Comparison of ENCODE assay signal across 8 cellular contexts in genomic region chr7:1503390-1503789, GRCh38. TPM values are rescaled to one million over a fixed set of nuclear protein-coding genes. Genes with fewer than 3 reads are reported as not detected.
DNase-seq lines count a peak whose midpoint lies in the region; ATAC-seq, FAIRE-seq and TF ChIP-seq lines count a peak whose summit lies in the region.

No MANE protein-coding gene starts in this region.

- H3K36me3 ChIP-seq in SK-N-SH (replicated peaks in 1 of 2; ENCODE audit: control insufficient read depth in 1 of 2, insufficient read depth in 2 of 2, low read length in 1 of 2): peaks cover 18 to 36% of the 10 kb centered on the region in 2 experiments
- peaks cover 7 to 12% of the 10 kb centered on the region in 2 experiments for H3K36me3 ChIP-seq in keratinocyte (ENCODE audit: control insufficient read depth in 2 of 2, extremely low read depth in 1 of 2, insufficient read depth in 2 of 2, low read length in 2 of 2)
- peaks cover 35% of the 10 kb centered on the region for H3K36me3 ChIP-seq in suprapubic skin

- peak overlapping the region; percentile 100 for H3K4me2 ChIP-seq in SK-N-SH
- H3K4me2 ChIP-seq in keratinocyte (ENCODE audit: control insufficient read depth, extremely low read depth, insufficient read depth, low read depth, low read length): peak overlapping the region; percentile 97

- H3F3A ChIP-seq in SK-N-SH (replicated peaks; ENCODE audit: insufficient read depth): peaks cover 11% of the 10 kb centered on the region

- H3K9me1 ChIP-seq in keratinocyte (ENCODE audit: control insufficient read depth, extremely low read depth, insufficient read depth, low read length): no peaks in the 10 kb centered on the region

- peak overlapping the region in 1 of 2 experiments; percentile 50; a peak in 1 of 4 replicates for H3K27ac ChIP-seq in SK-N-SH (ENCODE audit: low read depth in 2 of 2, low read length in 1 of 2)
- peak overlapping the region; percentile 31 for H3K27ac ChIP-seq in keratinocyte (ENCODE audit: control insufficient read depth, insufficient read depth, low read length)
- no peak overlapping the region for H3K27ac ChIP-seq in suprapubic skin

- TF ChIP-seq EP300 in SK-N-SH (IDR thresholded peaks at IDR 0.05; ENCODE audit: borderline replicate concordance in 1 of 2, low read depth in 1 of 2, low read length in 1 of 2) (no peak), suprapubic skin (IDR thresholded peaks at IDR 0.05) (no peak)

- H3K9ac ChIP-seq in SK-N-SH (peak overlapping the region; percentile 95), keratinocyte (ENCODE audit: control insufficient read depth, extremely low read depth, insufficient read depth, low read length) (peak overlapping the region; percentile 79)

- no peak for TF ChIP-seq POLR2A in suprapubic skin (IDR thresholded peaks at IDR 0.05)

- peak overlapping the region; percentile 34 for H3K27ac Mint-ChIP-seq in activated naive CD8-positive, alpha-beta T cell treated with anti-CD3 and anti-CD28 coated beads for 36 hours

- H3K36me3 Mint-ChIP-seq in activated naive CD8-positive, alpha-beta T cell treated with anti-CD3 and anti-CD28 coated beads for 36 hours: peaks cover 10% of the 10 kb centered on the region

- H2AFZ ChIP-seq in SK-N-SH (ENCODE audit: low read depth) (no peak overlapping the region), keratinocyte (ENCODE audit: control insufficient read depth, low read length) (no peak overlapping the region)

- POLR2A ChIA-PET in SK-N-SH (lab: Yijun Ruan, JAX): no interaction called here

- CTCF ChIA-PET in SK-N-SH (lab: Yijun Ruan, JAX): interaction anchor here (0.6 to 4.3 kb wide), 9 partner anchors 10 to 78 kb away, joined by 3 to 31 read pairs (median 4); no protein-coding TSS in a partner anchor

- TF ChIP-seq CTCF in SK-N-SH (IDR thresholded peaks at IDR 0.05) (no peak), keratinocyte (optimal IDR thresholded peaks at IDR 0.05 in 1 of 3, IDR thresholded peaks at IDR 0.05 in 1 of 3, conservative IDR thresholded peaks at IDR 0.05 in 1 of 3; ENCODE audit: extremely low read depth in 1 of 3, insufficient read depth in 2 of 3, low read length in 3 of 3) (no peak), suprapubic skin (IDR thresholded peaks at IDR 0.05) (no peak)

- no peaks in the 10 kb centered on the region for H3K9me2 ChIP-seq in SK-N-SH

- dilution Hi-C loops in keratinocyte (cut with MboI; ENCODE audit: extremely low pct_ligation_motif_present, low sequenced_read_pairs): no loop called here

- H3K4me1 Mint-ChIP-seq in activated naive CD8-positive, alpha-beta T cell treated with anti-CD3 and anti-CD28 coated beads for 36 hours: peaks cover 27% of the 10 kb centered on the region

- peak overlapping the region; percentile 85 for H3K4me3 Mint-ChIP-seq in activated naive CD8-positive, alpha-beta T cell treated with anti-CD3 and anti-CD28 coated beads for 36 hours

- no peak for ATAC-seq in SK-N-SH treated with all-trans-retinoic acid at 6 μM for 48 hours

- 9% methylated on average over 24 of the region's 24 CpGs for WGBS in SK-N-SH (ENCODE audit: low lambda C conversion rate)
- 47% methylated on average over 21 of the region's 24 CpGs for WGBS in suprapubic skin

- no peak for DNase-seq in SK-N-SH
- no peak for DNase-seq in activated naive CD8-positive, alpha-beta T cell treated with anti-CD3 and anti-CD28 coated beads for 36 hours
- DNase-seq in keratinocyte (ENCODE audit: low read depth, low spot score): no peak
- DNase-seq in suprapubic skin (ENCODE audit: low spot score in 2 of 2): no peak
- DNase-seq in NCI-H526 treated with DMSO at 0.1 percent for 48 hours (lab: John Stamatoyannopoulos, UW): no peak
- DNase-seq in SK-N-DZ (ENCODE audit: low spot score): no peak
- DNase-seq in RCC 7860 (ENCODE audit: low spot score): no peak

- H3K4me3 ChIP-seq in SK-N-SH (ENCODE audit: low read depth in 2 of 2, low read length in 1 of 2) (peak overlapping the region; percentile 87 to 96), keratinocyte (ENCODE audit: control insufficient read depth in 2 of 3, extremely low read depth in 1 of 3, insufficient read depth in 2 of 3, low read depth in 1 of 3, low read length in 3 of 3) (peak overlapping the region; percentile 83 to 99 (median 84)), suprapubic skin (peak overlapping the region; percentile 90)

- FAIRE-seq in keratinocyte (lab: Jason Lieb, UNC) (no peak), RCC 7860 (lab: Jason Lieb, UNC) (no peak)

- H3K27me3 ChIP-seq in SK-N-SH (ENCODE audit: insufficient read depth): no peaks in the 10 kb centered on the region
- no peaks in the 10 kb centered on the region for H3K27me3 ChIP-seq in keratinocyte (ENCODE audit: control insufficient read depth, extremely low read depth, insufficient read depth, low read length)
- H3K27me3 ChIP-seq in suprapubic skin: no peaks in the 10 kb centered on the region

- H3K79me2 ChIP-seq in SK-N-SH (ENCODE audit: insufficient read depth): peaks cover 42% of the 10 kb centered on the region
- H3K79me2 ChIP-seq in keratinocyte (ENCODE audit: control insufficient read depth, insufficient read depth, low read length): peaks cover 34% of the 10 kb centered on the region

- H3K9me3 Mint-ChIP-seq in activated naive CD8-positive, alpha-beta T cell treated with anti-CD3 and anti-CD28 coated beads for 36 hours: no peaks in the 10 kb centered on the region

- H3K4me1 ChIP-seq in SK-N-SH (ENCODE audit: control insufficient read depth in 1 of 2, insufficient read depth in 2 of 2, low read depth in 1 of 2, low read length in 1 of 2) (peaks cover 5 to 29% of the 10 kb centered on the region in 2 experiments; a peak in 2 of 4 replicates), keratinocyte (ENCODE audit: control insufficient read depth, extremely low read depth, insufficient read depth, low read length) (peaks cover 11% of the 10 kb centered on the region), suprapubic skin (peaks cover 31% of the 10 kb centered on the region)

- TF ChIP-seq RAD21 in SK-N-SH (IDR thresholded peaks at IDR 0.05; ENCODE audit: low read length): no peak

- H3K9me3 ChIP-seq in SK-N-SH (no peaks in the 10 kb centered on the region), keratinocyte (ENCODE audit: control insufficient read depth, low read depth, low read length) (no peaks in the 10 kb centered on the region), suprapubic skin (no peaks in the 10 kb centered on the region)

- H4K20me1 ChIP-seq in SK-N-SH (ENCODE audit: insufficient read depth) (peaks cover 31% of the 10 kb centered on the region), keratinocyte (ENCODE audit: control insufficient read depth, extremely low read depth, insufficient read depth, low read length) (peaks cover 3% of the 10 kb centered on the region)

- H3K27me3 Mint-ChIP-seq in activated naive CD8-positive, alpha-beta T cell treated with anti-CD3 and anti-CD28 coated beads for 36 hours: no peaks in the 10 kb centered on the region

RNA-seq across cellular contexts. Expression of gene INTS1, which starts 0.8 kb away (rescaled TPM):
- polyA plus RNA-seq in SK-N-SH (2012; rRNA removed) (35.7 and 48.1 TPM in 2 replicates), keratinocyte (10.6 to 18.0 TPM (median 14.3 TPM) in 3 replicates)
- 12.0 and 22.3 TPM in 2 replicates for polyA plus RNA-seq in SK-N-SH (2012; cell fraction: cytosol; rRNA removed)
- 148 and 184 TPM in 2 replicates for polyA plus RNA-seq in SK-N-SH (2012; cell fraction: nucleus; rRNA removed)
- 10 to 100 TPM; 88.9 to 94.1 TPM for total RNA-seq in activated naive CD8-positive, alpha-beta T cell treated with anti-CD3 and anti-CD28 coated beads for 36 hours
- polyA plus RNA-seq in keratinocyte (2011; ENCODE audit: low read depth): 10.9 TPM
- 8.1 and 24.4 TPM in 2 replicates for polyA plus RNA-seq in keratinocyte (2011; cell fraction: cytosol; rRNA removed)
- 51.1 and 79.6 TPM in 2 replicates for polyA plus RNA-seq in keratinocyte (2011; cell fraction: nucleus; rRNA removed)
- polyA plus RNA-seq in keratinocyte (2012; ENCODE audit: low replicate concordance): 35.3 and 50.3 TPM in 2 replicates
- polyA minus RNA-seq in keratinocyte: 23.9 to 68.4 TPM (median 27.1 TPM) in 3 replicates
- polyA minus RNA-seq in keratinocyte (2011; cell fraction: cytosol; rRNA and poly(A)+ RNA removed): 87.1 TPM
- polyA minus RNA-seq in keratinocyte (2011; cell fraction: nucleus; rRNA and poly(A)+ RNA removed): 61.0 and 78.5 TPM in 2 replicates
- total RNA-seq in suprapubic skin: 10 to 100 TPM; 45.7 to 96.5 (median 75.8) TPM
- polyA plus RNA-seq in SK-N-DZ (2014; cell fraction: cytosol; rRNA removed): 42.2 and 44.8 TPM in 2 replicates
- 127 and 147 TPM in 2 replicates for polyA plus RNA-seq in SK-N-DZ (2014; cell fraction: nucleus; rRNA removed)

RNA-seq across cellular contexts. Expression of gene MAFK, which starts 27.1 kb away (rescaled TPM):
- polyA plus RNA-seq in SK-N-SH (2012; rRNA removed) (33.0 and 33.2 TPM in 2 replicates), keratinocyte (3.8 to 5.9 TPM (median 5.2 TPM) in 3 replicates)
- 8.3 and 12.2 TPM in 2 replicates for polyA plus RNA-seq in SK-N-SH (2012; cell fraction: cytosol; rRNA removed)
- 240 and 252 TPM in 2 replicates for polyA plus RNA-seq in SK-N-SH (2012; cell fraction: nucleus; rRNA removed)
- total RNA-seq in activated naive CD8-positive, alpha-beta T cell treated with anti-CD3 and anti-CD28 coated beads for 36 hours: 10 to 100 TPM; 39.1 to 43.7 TPM
- 16.6 TPM for polyA plus RNA-seq in keratinocyte (2011; ENCODE audit: low read depth)
- polyA plus RNA-seq in keratinocyte (2011; cell fraction: cytosol; rRNA removed): 1.8 and 7.3 TPM in 2 replicates
- 12.9 and 18.7 TPM in 2 replicates for polyA plus RNA-seq in keratinocyte (2011; cell fraction: nucleus; rRNA removed)
- polyA plus RNA-seq in keratinocyte (2012; ENCODE audit: low replicate concordance): 9.6 and 17.6 TPM in 2 replicates
- polyA minus RNA-seq in keratinocyte: 2.3 to 2.4 TPM (median 2.3 TPM) in 3 replicates
- 12.1 TPM for polyA minus RNA-seq in keratinocyte (2011; cell fraction: cytosol; rRNA and poly(A)+ RNA removed)
- polyA minus RNA-seq in keratinocyte (2011; cell fraction: nucleus; rRNA and poly(A)+ RNA removed): 5.9 and 8.0 TPM in 2 replicates
- total RNA-seq in suprapubic skin: 10 to 100 TPM; 29.3 to 65.0 (median 36.2) TPM
- 1.8 and 3.6 TPM in 2 replicates for polyA plus RNA-seq in SK-N-DZ (2014; cell fraction: cytosol; rRNA removed)
- 5.1 and 10.7 TPM in 2 replicates for polyA plus RNA-seq in SK-N-DZ (2014; cell fraction: nucleus; rRNA removed)

RNA-seq across cellular contexts. Expression of gene MICALL2, which starts 44.1 kb away (rescaled TPM):
- polyA plus RNA-seq in SK-N-SH (2012; rRNA removed) (38.8 and 41.2 TPM in 2 replicates), keratinocyte (10.4 to 24.5 TPM (median 11.7 TPM) in 3 replicates)
- 6.9 and 10.4 TPM in 2 replicates for polyA plus RNA-seq in SK-N-SH (2012; cell fraction: cytosol; rRNA removed)
- 329 and 401 TPM in 2 replicates for polyA plus RNA-seq in SK-N-SH (2012; cell fraction: nucleus; rRNA removed)
- total RNA-seq in activated naive CD8-positive, alpha-beta T cell treated with anti-CD3 and anti-CD28 coated beads for 36 hours: 1 to 10 TPM; 2.1 to 2.3 TPM
- polyA plus RNA-seq in keratinocyte (2011; ENCODE audit: low read depth): 28.1 TPM
- polyA plus RNA-seq in keratinocyte (2011; cell fraction: cytosol; rRNA removed): 2.8 and 8.9 TPM in 2 replicates
- polyA plus RNA-seq in keratinocyte (2011; cell fraction: nucleus; rRNA removed): 72.6 and 111 TPM in 2 replicates
- 17.4 and 20.1 TPM in 2 replicates for polyA plus RNA-seq in keratinocyte (2012; ENCODE audit: low replicate concordance)
- polyA minus RNA-seq in keratinocyte: 10.1 to 23.3 TPM (median 22.6 TPM) in 3 replicates
- 18.8 TPM for polyA minus RNA-seq in keratinocyte (2011; cell fraction: cytosol; rRNA and poly(A)+ RNA removed)
- polyA minus RNA-seq in keratinocyte (2011; cell fraction: nucleus; rRNA and poly(A)+ RNA removed): 34.1 and 38.5 TPM in 2 replicates
- total RNA-seq in suprapubic skin: 10 to 100 TPM; 15.7 to 23.5 (median 16.9) TPM
- polyA plus RNA-seq in SK-N-DZ (2014; cell fraction: cytosol; rRNA removed): not detected in 2 replicates
- 0.18 and 1.5 TPM in 2 replicates for polyA plus RNA-seq in SK-N-DZ (2014; cell fraction: nucleus; rRNA removed)

RNA-seq across cellular contexts. Expression of gene TMEM184A, which starts 52.6 kb away (rescaled TPM):
- polyA plus RNA-seq in SK-N-SH (2012; rRNA removed): 1.5 and 1.8 TPM in 2 replicates
- polyA plus RNA-seq in SK-N-SH (2012; cell fraction: cytosol; rRNA removed): 0.43 and 0.46 TPM in 2 replicates
- polyA plus RNA-seq in SK-N-SH (2012; cell fraction: nucleus; rRNA removed): 6.5 and 6.7 TPM in 2 replicates
- total RNA-seq in activated naive CD8-positive, alpha-beta T cell treated with anti-CD3 and anti-CD28 coated beads for 36 hours: under 1 TPM; 0.14 to 0.22 TPM
- 1.6 to 15.6 TPM (median 2.9 TPM) in 3 replicates for polyA plus RNA-seq in keratinocyte
- polyA plus RNA-seq in keratinocyte (2011; ENCODE audit: low read depth): 6.2 TPM
- 2.5 and 3.6 TPM in 2 replicates for polyA plus RNA-seq in keratinocyte (2011; cell fraction: cytosol; rRNA removed)
- 21.3 and 26.8 TPM in 2 replicates for polyA plus RNA-seq in keratinocyte (2011; cell fraction: nucleus; rRNA removed)
- 2.2 and 17.5 TPM in 2 replicates for polyA plus RNA-seq in keratinocyte (2012; ENCODE audit: low replicate concordance)
- polyA minus RNA-seq in keratinocyte: 3.2 to 18.8 TPM (median 8.7 TPM) in 3 replicates
- 2.3 TPM for polyA minus RNA-seq in keratinocyte (2011; cell fraction: cytosol; rRNA and poly(A)+ RNA removed)
- 10.5 and 15.3 TPM in 2 replicates for polyA minus RNA-seq in keratinocyte (2011; cell fraction: nucleus; rRNA and poly(A)+ RNA removed)
- total RNA-seq in suprapubic skin: 100 to 1,000 TPM in 3 of 4 donors, 10 to 100 TPM in 1; 55.0 to 234 (median 112) TPM
- polyA plus RNA-seq in SK-N-DZ (2014; cell fraction: cytosol; rRNA removed): 0.38 and 0.68 TPM in 2 replicates
- 2.3 and 2.4 TPM in 2 replicates for polyA plus RNA-seq in SK-N-DZ (2014; cell fraction: nucleus; rRNA removed)

Comparison
In these comparisons a context has a peak if more than half of its experiments do, and no peak if none do; other contexts are left out.
1. RNA of gene MICALL2, which starts 44.1 kb away (total RNA-seq): 15.7 to 23.5 TPM in suprapubic skin; 2.1 to 2.3 TPM in activated naive CD8-positive, alpha-beta T cell treated with anti-CD3 and anti-CD28 coated beads for 36 hours; every median in the first group is over 4 times any median in the second.
2. Peak in every context shown above with its lines, with median percentiles within 50 percentile points of each other: H3K4me3 ChIP-seq.